38 cellular contexts compared by ENCODE assay signal in genomic region chrX:154592505-154592904, GRCh38. TPM values are rescaled to one million over a fixed set of nuclear protein-coding genes. Genes with fewer than 3 reads are reported as not detected.
"Had no signal": no experiment of that assay in that cellular context is flagged by ENCODE, and none has a peak within 500 bp of the region (broad histone marks: within the 10 kb centered on the region; RNA-seq: fewer than 3 reads in every experiment).

No MANE protein-coding gene starts in this region.

- H3K4me3 Mint-ChIP-seq: activated CD4-positive, alpha-beta memory T cell treated with anti-CD3 and anti-CD28 coated beads for 36 hours; activated CD4-positive, alpha-beta T cell treated with anti-CD3 and anti-CD28 coated beads for 36 hours; activated CD4-positive, alpha-beta T cell treated with anti-CD3 and anti-CD28 coated beads, Interleukin-2, amount 10 ng/mL, durations not matched to agents 24 days and 14 days; activated CD8-positive, alpha-beta memory T cell treated with anti-CD3 and anti-CD28 coated beads, Interleukin-2, amount 10 ng/mL, durations not matched to agents 7 days and 5 days; activated CD8-positive, alpha-beta T cell treated with anti-CD3 and anti-CD28 coated beads, Interleukin-2, amount 10 ng/mL, durations not matched to agents 7 days and 5 days; activated naive CD4-positive, alpha-beta T cell treated with anti-CD3 and anti-CD28 coated beads for 36 hours; activated naive CD8-positive, alpha-beta T cell treated with anti-CD3 and anti-CD28 coated beads, Interleukin-2, amount 10 ng/mL, durations not matched to agents 7 days and 5 days; activated T-cell treated with anti-CD3 and anti-CD28 coated beads, Interleukin-2, amount 50 U/mL, for 24 hours; activated T-cell treated with anti-CD3 and anti-CD28 coated beads, Interleukin-2, amount 50 U/mL, for 72 hours; brain; central memory CD8-positive, alpha-beta T cell; effector memory CD8-positive, alpha-beta T cell; T-helper 17 cell; T-helper 2 cell treated with Interferon-gamma antibody and Interleukin-4, amounts not matched to agents 5 μg/mL and 100 μg/mL, for 36 hours had no signal

- ATAC-seq: activated CD4-positive, alpha-beta T cell treated with anti-CD3 and anti-CD28 coated beads for 36 hours; activated CD8-positive, alpha-beta memory T cell treated with anti-CD3 and anti-CD28 coated beads, Interleukin-2, amount 10 ng/mL, durations not matched to agents 7 days and 5 days; activated CD8-positive, alpha-beta T cell treated with anti-CD3 and anti-CD28 coated beads, Interleukin-2, amount 10 ng/mL, durations not matched to agents 7 days and 5 days; activated naive CD4-positive, alpha-beta T cell treated with anti-CD3 and anti-CD28 coated beads, Interleukin-2, amount 50 U/mL, for 72 hours; activated T-cell treated with anti-CD3 and anti-CD28 coated beads, Interleukin-2, amount 50 U/mL, for 72 hours; effector memory CD8-positive, alpha-beta T cell; gastroesophageal sphincter; T-helper 17 cell had no signal

- H3K4me1 Mint-ChIP-seq: activated CD4-positive, alpha-beta T cell treated with anti-CD3 and anti-CD28 coated beads, Interleukin-2, amount 10 ng/mL, durations not matched to agents 24 days and 14 days; brain had no signal

- DNase-seq: activated CD4-positive, alpha-beta memory T cell treated with anti-CD3 and anti-CD28 coated beads for 36 hours; activated CD4-positive, alpha-beta T cell treated with anti-CD3 and anti-CD28 coated beads for 36 hours; activated CD4-positive, alpha-beta T cell treated with anti-CD3 and anti-CD28 coated beads, Interleukin-2, amount 10 ng/mL, durations not matched to agents 24 days and 14 days; activated CD4-positive, CD25-positive, alpha-beta regulatory T cell; activated CD4-positive, CD25-positive, alpha-beta regulatory T cell treated with anti-CD3 and anti-CD28 coated beads, Interleukin-2, amount 50 U/mL, for 72 hours; activated CD8-positive, alpha-beta memory T cell treated with anti-CD3 and anti-CD28 coated beads, Interleukin-2, amount 10 ng/mL, durations not matched to agents 7 days and 5 days; activated CD8-positive, alpha-beta memory T cell treated with anti-CD3 and anti-CD28 coated beads, Interleukin-2, amount 50 U/mL, for 4 hours; activated CD8-positive, alpha-beta T cell treated with anti-CD3 and anti-CD28 coated beads, Interleukin-2, amount 10 ng/mL, durations not matched to agents 7 days and 5 days; activated gamma-delta T cell treated with Interleukin-2 at 50 U/mL for 16 hours; activated naive CD4-positive, alpha-beta T cell treated with anti-CD3 and anti-CD28 coated beads for 36 hours; activated naive CD8-positive, alpha-beta T cell treated with anti-CD3 and anti-CD28 coated beads, Interleukin-2, amount 10 ng/mL, durations not matched to agents 7 days and 5 days; activated T-cell treated with anti-CD3 and anti-CD28 coated beads, Interleukin-2, amount 50 U/mL, for 24 hours; activated T-cell treated with anti-CD3 and anti-CD28 coated beads, Interleukin-2, amount 50 U/mL, for 72 hours; cortex of kidney; dermis blood vessel endothelial cell; effector CD4-positive, alpha-beta T cell; effector memory CD8-positive, alpha-beta T cell; esophagus squamous epithelium; foreskin melanocyte; T-helper 1 cell; T-helper 17 cell; T1000 had no signal

- H3K4me3 ChIP-seq: ascending aorta, breast epithelium, cardiac muscle cell, esophagus squamous epithelium, gastroesophageal sphincter had no signal

- H3K36me3 ChIP-seq: ascending aorta, breast epithelium, cardiac muscle cell, esophagus squamous epithelium, gastroesophageal sphincter had no signal

- H3K36me3 Mint-ChIP-seq: activated CD4-positive, alpha-beta memory T cell treated with anti-CD3 and anti-CD28 coated beads for 36 hours; activated CD8-positive, alpha-beta memory T cell treated with anti-CD3 and anti-CD28 coated beads, Interleukin-2, amount 10 ng/mL, durations not matched to agents 7 days and 5 days; activated naive CD4-positive, alpha-beta T cell treated with anti-CD3 and anti-CD28 coated beads, Interleukin-2, amount 50 U/mL, for 72 hours; activated naive CD8-positive, alpha-beta T cell treated with anti-CD3 and anti-CD28 coated beads, Interleukin-2, amount 10 ng/mL, durations not matched to agents 7 days and 5 days; brain had no signal

- H3K27me3 ChIP-seq: ascending aorta, cardiac muscle cell, esophagus squamous epithelium, gastroesophageal sphincter had no signal

- H3K27ac Mint-ChIP-seq: activated CD4-positive, alpha-beta memory T cell treated with anti-CD3 and anti-CD28 coated beads for 36 hours; activated CD4-positive, alpha-beta T cell treated with anti-CD3 and anti-CD28 coated beads for 36 hours; activated CD4-positive, alpha-beta T cell treated with anti-CD3 and anti-CD28 coated beads, Interleukin-2, amount 10 ng/mL, durations not matched to agents 24 days and 14 days; activated CD8-positive, alpha-beta memory T cell treated with anti-CD3 and anti-CD28 coated beads, Interleukin-2, amount 10 ng/mL, durations not matched to agents 7 days and 5 days; activated CD8-positive, alpha-beta T cell treated with anti-CD3 and anti-CD28 coated beads, Interleukin-2, amount 10 ng/mL, durations not matched to agents 7 days and 5 days; activated naive CD4-positive, alpha-beta T cell treated with anti-CD3 and anti-CD28 coated beads for 36 hours; activated naive CD4-positive, alpha-beta T cell treated with anti-CD3 and anti-CD28 coated beads, Interleukin-2, amount 50 U/mL, for 72 hours; activated naive CD8-positive, alpha-beta T cell treated with anti-CD3 and anti-CD28 coated beads, Interleukin-2, amount 10 ng/mL, durations not matched to agents 7 days and 5 days; activated T-cell treated with anti-CD3 and anti-CD28 coated beads, Interleukin-2, amount 50 U/mL, for 24 hours; activated T-cell treated with anti-CD3 and anti-CD28 coated beads, Interleukin-2, amount 50 U/mL, for 72 hours; brain; effector memory CD8-positive, alpha-beta T cell; T-helper 17 cell; T-helper 2 cell treated with Interferon-gamma antibody and Interleukin-4, amounts not matched to agents 5 μg/mL and 100 μg/mL, for 36 hours had no signal

- H3K27ac ChIP-seq: ascending aorta, breast epithelium, cardiac muscle cell, epithelial cell of prostate, esophagus squamous epithelium, gastroesophageal sphincter had no signal

- H3K9me3 ChIP-seq: ascending aorta, esophagus squamous epithelium, gastroesophageal sphincter had no signal

- H3K4me1 ChIP-seq: ascending aorta, breast epithelium, gastroesophageal sphincter had no signal

- H3K27me3 Mint-ChIP-seq: activated CD4-positive, alpha-beta memory T cell treated with anti-CD3 and anti-CD28 coated beads for 36 hours; activated CD4-positive, alpha-beta T cell treated with anti-CD3 and anti-CD28 coated beads for 36 hours; central memory CD8-positive, alpha-beta T cell; effector memory CD8-positive, alpha-beta T cell; T-helper 17 cell had no signal

- H3K9me3 Mint-ChIP-seq: activated CD4-positive, alpha-beta T cell treated with anti-CD3 and anti-CD28 coated beads, Interleukin-2, amount 10 ng/mL, durations not matched to agents 24 days and 14 days; activated naive CD4-positive, alpha-beta T cell treated with anti-CD3 and anti-CD28 coated beads for 36 hours; activated naive CD8-positive, alpha-beta T cell treated with anti-CD3 and anti-CD28 coated beads, Interleukin-2, amount 10 ng/mL, durations not matched to agents 7 days and 5 days; activated T-cell treated with anti-CD3 and anti-CD28 coated beads, Interleukin-2, amount 50 U/mL, for 24 hours; central memory CD8-positive, alpha-beta T cell; effector memory CD8-positive, alpha-beta T cell; T-helper 2 cell treated with Interferon-gamma antibody and Interleukin-4, amounts not matched to agents 5 μg/mL and 100 μg/mL, for 36 hours had no signal

RNA-seq across cellular contexts. Expression of gene CTAG1A, which starts 7.6 kb away (rescaled TPM):
- total RNA-seq: activated CD4-positive, alpha-beta memory T cell treated with anti-CD3 and anti-CD28 coated beads for 36 hours; activated CD4-positive, alpha-beta T cell treated with anti-CD3 and anti-CD28 coated beads for 36 hours; activated CD4-positive, alpha-beta T cell treated with anti-CD3 and anti-CD28 coated beads, Interleukin-2, amount 10 ng/mL, durations not matched to agents 24 days and 14 days; activated CD8-positive, alpha-beta memory T cell treated with anti-CD3 and anti-CD28 coated beads for 36 hours; activated CD8-positive, alpha-beta memory T cell treated with anti-CD3 and anti-CD28 coated beads, Interleukin-2, amount 10 ng/mL, durations not matched to agents 7 days and 5 days; activated CD8-positive, alpha-beta T cell treated with anti-CD3 and anti-CD28 coated beads, Interleukin-2, amount 10 ng/mL, durations not matched to agents 7 days and 5 days; activated naive CD4-positive, alpha-beta T cell treated with anti-CD3 and anti-CD28 coated beads for 36 hours; activated naive CD4-positive, alpha-beta T cell treated with anti-CD3 and anti-CD28 coated beads, Interleukin-2, amount 50 U/mL, for 72 hours; activated naive CD8-positive, alpha-beta T cell treated with anti-CD3 and anti-CD28 coated beads, Interleukin-2, amount 10 ng/mL, durations not matched to agents 7 days and 5 days; activated T-cell treated with anti-CD3 and anti-CD28 coated beads, Interleukin-2, amount 50 U/mL, for 72 hours; ascending aorta; cardiac muscle cell; cerebellum; dermis blood vessel endothelial cell; endothelial cell of umbilical vein; esophagus squamous epithelium; fibroblast of lung; fibroblast of villous mesenchyme; gastroesophageal sphincter; glomerular endothelial cell; T-helper 17 cell had no signal
- polyA plus RNA-seq: cardiac muscle cell, endothelial cell of umbilical vein, esophagus, fibroblast of lung had no signal

RNA-seq across cellular contexts. Expression of gene CTAG1B, which starts 26.6 kb away (rescaled TPM):
- total RNA-seq: activated CD4-positive, alpha-beta memory T cell treated with anti-CD3 and anti-CD28 coated beads for 36 hours; activated CD4-positive, alpha-beta T cell treated with anti-CD3 and anti-CD28 coated beads for 36 hours; activated CD4-positive, alpha-beta T cell treated with anti-CD3 and anti-CD28 coated beads, Interleukin-2, amount 10 ng/mL, durations not matched to agents 24 days and 14 days; activated CD8-positive, alpha-beta memory T cell treated with anti-CD3 and anti-CD28 coated beads for 36 hours; activated CD8-positive, alpha-beta memory T cell treated with anti-CD3 and anti-CD28 coated beads, Interleukin-2, amount 10 ng/mL, durations not matched to agents 7 days and 5 days; activated CD8-positive, alpha-beta T cell treated with anti-CD3 and anti-CD28 coated beads, Interleukin-2, amount 10 ng/mL, durations not matched to agents 7 days and 5 days; activated naive CD4-positive, alpha-beta T cell treated with anti-CD3 and anti-CD28 coated beads for 36 hours; activated naive CD4-positive, alpha-beta T cell treated with anti-CD3 and anti-CD28 coated beads, Interleukin-2, amount 50 U/mL, for 72 hours; activated naive CD8-positive, alpha-beta T cell treated with anti-CD3 and anti-CD28 coated beads, Interleukin-2, amount 10 ng/mL, durations not matched to agents 7 days and 5 days; activated T-cell treated with anti-CD3 and anti-CD28 coated beads, Interleukin-2, amount 50 U/mL, for 72 hours; ascending aorta; cardiac muscle cell; cerebellum; dermis blood vessel endothelial cell; endothelial cell of umbilical vein; esophagus squamous epithelium; fibroblast of lung; fibroblast of villous mesenchyme; gastroesophageal sphincter; glomerular endothelial cell; T-helper 17 cell had no signal
- polyA plus RNA-seq: cardiac muscle cell, endothelial cell of umbilical vein, fibroblast of lung had no signal
